In genomic region chr17:13531701-13532100, GRCh38 we compare ENCODE assay signal across 22 cellular contexts.
"Had no signal": no experiment of that assay in that cellular context is flagged by ENCODE, and none has a peak within 500 bp of the region (broad histone marks: within the 10 kb centered on the region; RNA-seq: fewer than 3 reads in every experiment).

No MANE protein-coding gene starts in this region.

- H3K4me3 ChIP-seq: breast epithelium, Peyer's patch had no signal

- H3K9me3 Mint-ChIP-seq: activated B cell treated with CpG ODN at 0.5 μM for 24 hours; activated CD4-positive, alpha-beta T cell treated with anti-CD3 and anti-CD28 coated beads, Interleukin-2, amount 10 ng/mL, durations not matched to agents 7 days and 5 days; activated T-cell treated with anti-CD3 and anti-CD28 coated beads, Interleukin-2, amount 50 U/mL, for 4 hours had no signal

- DNase-seq: activated B cell treated with CpG ODN at 0.5 μM for 24 hours; activated CD4-positive, alpha-beta memory T cell treated with anti-CD3 and anti-CD28 coated beads for 36 hours; activated CD4-positive, alpha-beta T cell treated with anti-CD3 and anti-CD28 coated beads, Interleukin-2, amount 10 ng/mL, durations not matched to agents 7 days and 5 days; activated CD8-positive, alpha-beta memory T cell treated with anti-CD3 and anti-CD28 coated beads for 24 hours; activated effector memory CD4-positive, alpha-beta T cell treated with anti-CD3 and anti-CD28 coated beads, Interleukin-2, amount 50 U/mL, for 16 hours; activated naive CD4-positive, alpha-beta T cell treated with anti-CD3 and anti-CD28 coated beads for 36 hours; activated T-cell treated with anti-CD3 and anti-CD28 coated beads, Interleukin-2, amount 50 U/mL, for 4 hours; amygdala; central memory CD4-positive, alpha-beta T cell; Kasumi-1; NCI-H1105 treated with DMSO at 0.1 percent for 48 hours; NCI-H1436 treated with DMSO at 0.1 percent for 48 hours; NCI-H187 treated with DMSO at 0.1 percent for 48 hours; NCI-H2081 treated with DMSO at 0.1 percent for 48 hours; NCI-H446; NCI-H524; Peyer's patch; SHP77; T-helper 17 cell; T-helper 9 cell had no signal

- H3K27me3 Mint-ChIP-seq: activated CD4-positive, alpha-beta T cell treated with anti-CD3 and anti-CD28 coated beads, Interleukin-2, amount 10 ng/mL, durations not matched to agents 7 days and 5 days had no signal

- H3K36me3 ChIP-seq: breast epithelium, Peyer's patch had no signal

- H3K27ac ChIP-seq: breast epithelium, Peyer's patch had no signal

- H3K4me1 Mint-ChIP-seq: activated B cell treated with CpG ODN at 0.5 μM for 24 hours; activated CD4-positive, alpha-beta T cell treated with anti-CD3 and anti-CD28 coated beads, Interleukin-2, amount 10 ng/mL, durations not matched to agents 7 days and 5 days; T-helper 17 cell had no signal

- H3K36me3 Mint-ChIP-seq: activated CD4-positive, alpha-beta memory T cell treated with anti-CD3 and anti-CD28 coated beads for 36 hours; activated naive CD8-positive, alpha-beta T cell had no signal

- ATAC-seq: activated T-cell treated with anti-CD3 and anti-CD28 coated beads, Interleukin-2, amount 50 U/mL, for 4 hours; T-helper 17 cell had no signal

- H3K27me3 ChIP-seq: breast epithelium, Peyer's patch had no signal

- H3K4me3 Mint-ChIP-seq: activated B cell treated with CpG ODN at 0.5 μM for 24 hours; activated CD4-positive, alpha-beta memory T cell treated with anti-CD3 and anti-CD28 coated beads for 36 hours; activated CD4-positive, alpha-beta T cell treated with anti-CD3 and anti-CD28 coated beads, Interleukin-2, amount 10 ng/mL, durations not matched to agents 7 days and 5 days; activated naive CD4-positive, alpha-beta T cell treated with anti-CD3 and anti-CD28 coated beads for 36 hours; activated naive CD8-positive, alpha-beta T cell; activated T-cell treated with anti-CD3 and anti-CD28 coated beads, Interleukin-2, amount 50 U/mL, for 4 hours; T-helper 17 cell had no signal

- H3K9me3 ChIP-seq: Peyer's patch had no signal

- H3K4me1 ChIP-seq: breast epithelium, Peyer's patch had no signal

- H3K27ac Mint-ChIP-seq: activated B cell treated with CpG ODN at 0.5 μM for 24 hours; activated CD4-positive, alpha-beta memory T cell treated with anti-CD3 and anti-CD28 coated beads for 36 hours; activated CD4-positive, alpha-beta T cell treated with anti-CD3 and anti-CD28 coated beads, Interleukin-2, amount 10 ng/mL, durations not matched to agents 7 days and 5 days; activated naive CD4-positive, alpha-beta T cell treated with anti-CD3 and anti-CD28 coated beads for 36 hours; activated naive CD8-positive, alpha-beta T cell; T-helper 17 cell had no signal
